In genomic region chr6:36853325-36853724, GRCh38 we compare ENCODE assay signal across 9 cellular contexts. TPM values are rescaled to one million over a fixed set of nuclear protein-coding genes. Genes with fewer than 3 reads are reported as not detected.
DNase-seq lines count a peak whose midpoint lies in the region; ATAC-seq and TF ChIP-seq lines count a peak whose summit lies in the region.
"Had no signal": no experiment of that assay in that cellular context is flagged by ENCODE, and none has a peak within 500 bp of the region (broad histone marks: within the 10 kb centered on the region; RNA-seq: fewer than 3 reads in every experiment).

No MANE protein-coding gene starts in this region.

- peak; percentile 78 to 90 (median 80) for ATAC-seq in psoas muscle
- ATAC-seq in HG03469 (IDR thresholded peaks at IDR 0.05; ENCODE audit: unreplicated experiment) = no peak
- ATAC-seq in GM19467 (IDR thresholded peaks at IDR 0.05; ENCODE audit: unreplicated experiment) = no peak

- H3K27ac ChIP-seq in psoas muscle = peak overlapping the region; percentile 94

- peak overlapping the region; percentile 12 for H3K4me3 ChIP-seq in psoas muscle

- H3K9me3 ChIP-seq in psoas muscle = no peaks in the 10 kb centered on the region

- H3K36me3 ChIP-seq in psoas muscle (ENCODE audit: insufficient read depth in 1 of 2, low read depth in 1 of 2) = peaks cover 0 to 11% of the 10 kb centered on the region in 2 donors

- peak; percentile 71 for DNase-seq in GM03348 (ENCODE audit: low spot score)
- peak; percentile 49 for DNase-seq in SK-MEL-5 (ENCODE audit: low read depth, low spot score)
- peak; percentile 57 for DNase-seq in fibroblast of the conjunctiva (ENCODE audit: low read depth)
- peak in 1 of 2 donors; percentile 63 for DNase-seq in psoas muscle
- no peak for DNase-seq in NCI-H2227 treated with DMSO at 0.1 percent for 48 hours (lab: John Stamatoyannopoulos, UW)
- no peak for DNase-seq in SK-N-DZ (ENCODE audit: low spot score)
- DNase-seq: MM.1S had no signal

- WGBS in psoas muscle, 3 donors = 26 to 31% (median 28%) methylated on average over 5 of the region's 5 CpGs

- no peaks in the 10 kb centered on the region for H3K27me3 ChIP-seq in psoas muscle (ENCODE audit: insufficient read depth in 3 of 3, low read length in 2 of 3)

- TF ChIP-seq CTCF in psoas muscle (IDR thresholded peaks at IDR 0.05) = no peak

- intact Hi-C loops in psoas muscle (cut with DNase I) = loop anchor here in 1 of 2 donors (5.0 kb wide), 2 partner anchors 171 to 236 kb away; no protein-coding TSS in a partner anchor

- peaks cover 36% of the 10 kb centered on the region for H3K4me1 ChIP-seq in psoas muscle

- in situ Hi-C loops in SK-MEL-5 (cut with HindIII; ENCODE audit: low pct_unique_long_range_greater_than_20kb, low sequenced_read_pairs) = no loop called here

RNA-seq across cellular contexts. Expression of gene CPNE5, which starts 14.1 kb away (rescaled TPM):
- total RNA-seq in SK-MEL-5 (2014; rRNA removed; shearing (Covaris generic)) = 0.63 TPM in 1 of 2 replicates, not detected in the other
- polyA plus RNA-seq in SK-MEL-5 (2015; cell fraction: cytosol; rRNA removed) = 0.54 and 2.0 TPM in 2 replicates
- 2.3 TPM in 1 of 2 replicates, not detected in the other for polyA plus RNA-seq in SK-MEL-5 (2015; cell fraction: nucleus; rRNA removed)
- 1 to 10 TPM in 2 of 4 donors, under 1 TPM in 2; 0.27 to 1.1 (median 0.72) TPM for total RNA-seq in psoas muscle
- polyA plus RNA-seq in psoas muscle = 1 to 10 TPM in 1 of 3 donors, under 1 TPM in 2; 0.03 to 1.7 (median 0.10) TPM
- 0.09 and 0.37 TPM in 2 replicates for polyA plus RNA-seq in SK-N-DZ (2014; cell fraction: cytosol; rRNA removed)
- polyA plus RNA-seq in SK-N-DZ (2014; cell fraction: nucleus; rRNA removed) = 0.07 and 0.27 TPM in 2 replicates

RNA-seq across cellular contexts. Expression of gene PPIL1, which starts 21.3 kb away (rescaled TPM):
- total RNA-seq in SK-MEL-5 (2014; rRNA removed; shearing (Covaris generic)) = 56.7 and 57.1 TPM in 2 replicates
- 47.9 and 54.4 TPM in 2 replicates for polyA plus RNA-seq in SK-MEL-5 (2015; cell fraction: cytosol; rRNA removed)
- polyA plus RNA-seq in SK-MEL-5 (2015; cell fraction: nucleus; rRNA removed) = 7.0 and 10.7 TPM in 2 replicates
- 10 to 100 TPM; 20.9 to 38.8 (median 22.1) TPM for total RNA-seq in psoas muscle
- 10 to 100 TPM; 18.1 to 92.3 (median 40.4) TPM for polyA plus RNA-seq in psoas muscle
- polyA plus RNA-seq in SK-N-DZ (2014; cell fraction: cytosol; rRNA removed) = 92.8 and 98.3 TPM in 2 replicates
- 40.9 and 44.3 TPM in 2 replicates for polyA plus RNA-seq in SK-N-DZ (2014; cell fraction: nucleus; rRNA removed)

RNA-seq across cellular contexts. Expression of gene C6orf89, which starts 32.4 kb away (rescaled TPM):
- total RNA-seq in SK-MEL-5 (2014; rRNA removed; shearing (Covaris generic)) = 47.0 and 55.9 TPM in 2 replicates
- 40.9 and 44.2 TPM in 2 replicates for polyA plus RNA-seq in SK-MEL-5 (2015; cell fraction: cytosol; rRNA removed)
- 19.1 and 22.6 TPM in 2 replicates for polyA plus RNA-seq in SK-MEL-5 (2015; cell fraction: nucleus; rRNA removed)
- total RNA-seq in psoas muscle = 10 to 100 TPM; 37.1 to 53.4 (median 51.1) TPM
- 10 to 100 TPM; 23.2 to 56.3 (median 35.4) TPM for polyA plus RNA-seq in psoas muscle
- 23.4 and 37.6 TPM in 2 replicates for polyA plus RNA-seq in SK-N-DZ (2014; cell fraction: cytosol; rRNA removed)
- polyA plus RNA-seq in SK-N-DZ (2014; cell fraction: nucleus; rRNA removed) = 15.3 and 17.5 TPM in 2 replicates

Comparison
In these comparisons a context has a peak if more than half of its experiments do, and no peak if none do; other contexts are left out.
1. DNase-seq: peak in GM03348 (single experiment), SK-MEL-5 (single experiment) and fibroblast of the conjunctiva (single experiment); none in NCI-H2227 treated with DMSO at 0.1 percent for 48 hours (single experiment) and SK-N-DZ (single experiment).
2. ATAC-seq: peak in psoas muscle (4 of 4); none in HG03469 (single experiment) and GM19467 (single experiment).